In the genomic region with DNA sequence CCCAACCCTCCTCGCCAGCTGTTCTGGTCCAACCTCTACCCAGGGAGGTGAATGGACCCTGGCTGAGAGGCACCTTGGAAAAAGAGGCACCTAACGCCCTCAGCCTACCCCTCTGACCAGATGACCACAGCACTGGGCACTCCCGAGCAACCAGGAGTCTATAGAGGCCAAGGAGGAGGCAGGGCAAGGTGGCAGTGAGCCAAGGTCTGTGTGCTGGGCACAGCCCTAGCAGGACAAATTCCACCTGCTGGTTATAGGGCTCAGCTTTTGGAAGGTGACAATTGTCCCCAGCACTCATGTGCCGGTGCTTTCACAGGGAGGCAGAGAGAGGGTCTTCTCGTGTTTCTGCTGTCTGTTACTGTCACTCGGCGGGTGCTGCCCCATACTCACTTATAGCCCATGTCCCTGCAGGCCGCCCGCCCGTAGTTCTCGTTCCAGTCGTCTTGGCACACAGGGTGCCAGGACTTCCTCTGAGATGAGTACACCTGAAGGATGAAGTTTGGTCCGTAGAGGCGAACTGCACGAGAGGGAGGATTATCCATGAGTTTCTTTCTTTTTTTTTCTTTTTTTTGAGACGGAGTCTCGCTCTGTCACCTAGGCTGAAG, we compare ENCODE assay signal across 17 cellular contexts. TPM values are rescaled to one million over a fixed set of nuclear protein-coding genes. Genes with fewer than 3 reads are reported as not detected.
DNase-seq lines count a peak whose midpoint lies in the region; ATAC-seq and TF ChIP-seq lines count a peak whose summit lies in the region.
"Had no signal": no experiment of that assay in that cellular context is flagged by ENCODE, and none has a peak within 500 bp of the region (broad histone marks: within the 10 kb centered on the region; RNA-seq: fewer than 3 reads in every experiment).

No MANE protein-coding gene starts in this region.

- no peak for TF ChIP-seq POLR2A in stomach (IDR thresholded peaks at IDR 0.05)

- H3K36me3 ChIP-seq in Panc1 (ENCODE audit: control insufficient read depth, insufficient read depth, low read length) (peaks cover 2% of the 10 kb centered on the region), colonic mucosa (peaks cover 6% of the 10 kb centered on the region), mesendoderm (ENCODE audit: control insufficient read depth, insufficient read depth, low read length) (no peaks in the 10 kb centered on the region), stomach (peaks cover 8 to 79% (median 50%) of the 10 kb centered on the region in 4 donors)

- no peaks in the 10 kb centered on the region for H3K9me3 ChIP-seq in Panc1 (ENCODE audit: control insufficient read depth, insufficient read depth, low read depth, low read length)
- no peaks in the 10 kb centered on the region for H3K9me3 ChIP-seq in colonic mucosa
- H3K9me3 ChIP-seq in stomach = no peaks in the 10 kb centered on the region

- no peak overlapping the region for H2BK120ac ChIP-seq in mesendoderm (ENCODE audit: low read depth, low read length)

- H3K27ac ChIP-seq in Panc1 (ENCODE audit: low read length) (peak overlapping the region; percentile 7; the same call in 1 of the 2 replicates), colonic mucosa (no peak overlapping the region), mesendoderm (ENCODE audit: low read depth, low read length) (no peak overlapping the region), stomach (peak overlapping the region; percentile 8 to 67 (median 50))

- H3K4ac ChIP-seq in mesendoderm (ENCODE audit: low read depth, low read length) = no peak overlapping the region

- intact Hi-C loops in Panc1 (cut with micrococcal nuclease; ENCODE audit: unreplicated experiment) = no loop called here
- intact Hi-C loops in colonic mucosa (cut with DNase I) = no loop called here
- intact Hi-C loops in stomach (cut with DNase I; ENCODE audit: low total_unique reads) = no loop called here

- H3K27me3 ChIP-seq in Panc1 (ENCODE audit: control insufficient read depth, insufficient read depth, low read length) (no peaks in the 10 kb centered on the region), colonic mucosa (no peaks in the 10 kb centered on the region), mesendoderm (ENCODE audit: insufficient read depth, low read length, poor library complexity) (no peaks in the 10 kb centered on the region), stomach (no peaks in the 10 kb centered on the region)

- H3K79me1 ChIP-seq in mesendoderm (ENCODE audit: low read length) = no peaks in the 10 kb centered on the region

- CTCF ChIA-PET in Panc1 (lab: Charles Lee) = interaction anchor here (0.6 kb wide), 1 partner anchor 89 kb away, joined by 3 read pairs; no protein-coding TSS in a partner anchor

- no peak overlapping the region for H4K8ac ChIP-seq in mesendoderm (ENCODE audit: low read depth, low read length)

- no peak overlapping the region for H3K9ac ChIP-seq in colonic mucosa (ENCODE audit: low read depth in 2 of 2, low read length in 2 of 2)
- no peak overlapping the region for H3K9ac ChIP-seq in mesendoderm (ENCODE audit: low read length)

- WGBS in mesendoderm (ENCODE audit: extremely low coverage, insufficient coverage, low lambda C conversion rate) = no CpG with 5 or more reads among the region's 17 CpGs
- 41 to 67% (median 52%) methylated on average over 16 to 17 of the region's 17 CpGs for WGBS in stomach, 5 donors

- no peak for DNase-seq in Panc1 (ENCODE audit: low read depth, low spot score)
- peak; percentile 71 for DNase-seq in colonic mucosa
- DNase-seq in mesendoderm = no peak
- DNase-seq in stomach = peak; percentile 86
- no peak for DNase-seq in GM19238 (ENCODE audit: insufficient read length, low spot score)
- no peak for DNase-seq in nucleus accumbens (lab: John Stamatoyannopoulos, UW)
- DNase-seq: ACHN; Calu3; CD4-positive, CD25-positive, alpha-beta regulatory T cell; DMS79 treated with DMSO at 0.1 percent for 48 hours; KG1; NCI-H1105; NCI-H187 treated with DMSO at 0.1 percent for 48 hours; NCI-H446; NCI-H82 had no signal

- H2AK5ac ChIP-seq in mesendoderm (ENCODE audit: low read length) = no peak overlapping the region

- POLR2A ChIA-PET in Panc1 (lab: Charles Lee) = no interaction called here

- no peak overlapping the region for H3K18ac ChIP-seq in mesendoderm (ENCODE audit: low read length)

- peak overlapping the region; percentile 5 for H3K56ac ChIP-seq in mesendoderm (ENCODE audit: low read length)

- no peak overlapping the region for H2BK5ac ChIP-seq in mesendoderm (ENCODE audit: low read length)

- in situ Hi-C loops in Panc1 (cut with HindIII; ENCODE audit: low pct_unique_long_range_greater_than_20kb, low sequenced_read_pairs) = no loop called here

- no peak overlapping the region for H4K5ac ChIP-seq in mesendoderm (ENCODE audit: low read length)

- TF ChIP-seq EP300 in stomach (IDR thresholded peaks at IDR 0.05) = no peak

- BruUV-seq in Panc1 (replicated peaks; lab: Mats Ljungman, UMichigan) = no TSS peak

- no peak overlapping the region for H3K4me3 ChIP-seq in Panc1 (ENCODE audit: low read depth in 2 of 2, low read length in 2 of 2)
- no peak overlapping the region for H3K4me3 ChIP-seq in colonic mucosa
- H3K4me3 ChIP-seq in mesendoderm (ENCODE audit: low read length) = no peak overlapping the region
- H3K4me3 ChIP-seq in stomach = no peak overlapping the region

- no peaks in the 10 kb centered on the region for H3K79me2 ChIP-seq in mesendoderm (ENCODE audit: control insufficient read depth, insufficient read depth, low read length)

- ATAC-seq in Panc1 = no peak
- ATAC-seq in GM18873 (IDR thresholded peaks at IDR 0.05; ENCODE audit: low FRiP score, unreplicated experiment) = no peak
- no peak for ATAC-seq in GM19395 (IDR thresholded peaks at IDR 0.05; ENCODE audit: unreplicated experiment)

- peaks cover 17% of the 10 kb centered on the region for H3K4me1 ChIP-seq in Panc1 (ENCODE audit: control insufficient read depth, insufficient read depth, low read length)
- H3K4me1 ChIP-seq in colonic mucosa = no peaks in the 10 kb centered on the region
- H3K4me1 ChIP-seq in mesendoderm (ENCODE audit: control insufficient read depth, low read depth, low read length) = no peaks in the 10 kb centered on the region
- H3K4me1 ChIP-seq in stomach = peaks cover 44 to 80% (median 59%) of the 10 kb centered on the region in 4 donors

- TF ChIP-seq CTCF in Panc1 (IDR thresholded peaks at IDR 0.05) = no peak
- TF ChIP-seq CTCF in colonic mucosa (IDR thresholded peaks at IDR 0.05) = no peak
- no peak for TF ChIP-seq CTCF in stomach (IDR thresholded peaks at IDR 0.05)

- no peak overlapping the region for H3K4me2 ChIP-seq in mesendoderm (ENCODE audit: low read length)

- H3K23ac ChIP-seq in mesendoderm (ENCODE audit: low read length) = no peak overlapping the region

- H2BK15ac ChIP-seq in mesendoderm (replicated peaks; ENCODE audit: low read depth) = no peak overlapping the region

RNA-seq across cellular contexts. Expression of a gene that starts 27.8 kb away (rescaled TPM):
- 111 TPM for total RNA-seq in Panc1 (2021; ENCODE audit: unreplicated experiment)
- 92.3 TPM for polyA plus RNA-seq in Panc1 (2012; ENCODE audit: insufficient read length)
- total RNA-seq in colonic mucosa = 100 to 1,000 TPM; 261 to 408 TPM
- 1.2 TPM for polyA plus RNA-seq in mesendoderm (2013, experiment 1 of 2)
- polyA plus RNA-seq in mesendoderm (2013, experiment 2 of 2) = 1.2 TPM
- 100 to 1,000 TPM; 102 to 554 (median 195) TPM for total RNA-seq in stomach
- polyA plus RNA-seq in stomach = 100 to 1,000 TPM in 1 of 3 donors, 10 to 100 TPM in 2; 58.2 to 106 (median 59.2) TPM
- total RNA-seq: CD4-positive, CD25-positive, alpha-beta regulatory T cell had no signal
- polyA plus RNA-seq: CD4-positive, CD25-positive, alpha-beta regulatory T cell had no signal

RNA-seq across cellular contexts. Expression of a gene that starts 54.1 kb away (rescaled TPM):
- total RNA-seq in Panc1 (2021; ENCODE audit: unreplicated experiment) = 7.8 TPM
- polyA plus RNA-seq in Panc1 (2012; ENCODE audit: insufficient read length) = 4.7 TPM
- total RNA-seq in colonic mucosa = 10 to 100 TPM in 1 of 2 donors, 1 to 10 TPM in 1; 7.3 to 17.7 TPM
- polyA plus RNA-seq in mesendoderm (2013, experiment 1 of 2) = 0.67 TPM
- polyA plus RNA-seq in mesendoderm (2013, experiment 2 of 2) = 0.67 TPM
- total RNA-seq in stomach = 100 to 1,000 TPM in 2 of 5 donors, 10 to 100 TPM in 3; 15.1 to 125 (median 66.9) TPM
- polyA plus RNA-seq in stomach = 10 to 100 TPM; 11.4 to 25.2 (median 25.1) TPM

Comparison
In these comparisons a context has a peak if more than half of its experiments do, and no peak if none do; other contexts are left out.
1. DNase-seq: peak in colonic mucosa (single experiment) and stomach (single experiment); none in Panc1 (single experiment), mesendoderm (single experiment), GM19238 (single experiment) and nucleus accumbens (0 of 56).
2. H3K27ac ChIP-seq: peak in Panc1 (single experiment) and stomach (5 of 5); none in colonic mucosa (single experiment) and mesendoderm (single experiment).